In the genomic region with DNA sequence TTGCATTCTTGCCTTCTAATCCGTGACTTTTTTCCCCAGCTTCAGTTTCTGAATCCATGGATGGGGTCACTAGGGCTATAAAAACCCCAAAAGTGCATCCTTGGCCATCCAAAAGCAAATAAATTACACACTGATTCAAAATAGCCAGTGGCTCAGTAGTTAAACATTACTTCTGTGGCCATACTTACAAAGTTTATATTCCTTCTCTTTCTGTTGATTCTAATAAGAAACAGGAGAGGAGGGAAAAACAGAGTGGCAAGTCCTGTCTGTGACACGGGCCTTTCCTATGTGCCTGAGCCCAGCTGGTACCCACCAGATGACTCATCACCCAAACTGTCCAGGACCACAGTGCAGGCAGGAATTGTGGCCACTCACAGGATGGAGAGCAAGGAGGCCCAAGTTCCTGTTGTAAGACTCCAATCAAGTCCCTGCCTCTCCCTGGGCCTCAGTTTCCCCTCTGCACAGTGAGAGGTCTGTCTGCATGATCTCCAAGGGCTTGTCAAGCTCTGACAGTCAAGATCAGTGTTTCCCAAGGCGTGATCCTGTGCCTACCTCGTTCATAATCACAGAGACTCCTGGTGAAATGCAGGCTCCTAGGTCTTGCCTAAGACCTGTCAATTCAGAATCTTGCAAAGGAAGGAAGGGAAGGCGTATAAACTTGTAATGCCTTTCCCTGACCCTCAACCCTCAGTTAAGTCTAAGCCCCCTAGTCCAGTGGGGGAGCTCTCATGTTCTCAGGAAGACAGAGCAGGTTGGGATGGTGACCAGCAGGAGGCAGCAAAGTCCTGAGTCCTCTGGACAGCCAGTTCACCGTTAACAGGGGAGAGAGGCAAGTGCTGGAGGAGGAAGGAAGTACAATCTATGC, we compare ENCODE assay signal across 8 cellular contexts.
DNase-seq lines count a peak whose midpoint lies in the region; ATAC-seq and TF ChIP-seq lines count a peak whose summit lies in the region.

No MANE protein-coding gene starts in this region.

- H3K9me3 Mint-ChIP-seq in nephron, result no peaks in the 10 kb centered on the region
- no peaks in the 10 kb centered on the region for H3K9me3 Mint-ChIP-seq in stimulated activated naive CD8-positive, alpha-beta T cell treated with anti-CD3 and anti-CD28 coated beads, Interleukin-15, Interleukin-2, amounts not matched to agents 100 ng/mL and 50 ng/mL, for 24 hours

- H3K27me3 Mint-ChIP-seq in nephron (ENCODE audit: low read depth), result no peaks in the 10 kb centered on the region
- no peaks in the 10 kb centered on the region for H3K27me3 Mint-ChIP-seq in stimulated activated naive CD8-positive, alpha-beta T cell treated with anti-CD3 and anti-CD28 coated beads, Interleukin-15, Interleukin-2, amounts not matched to agents 100 ng/mL and 50 ng/mL, for 24 hours

- no peak overlapping the region for H3K4me3 ChIP-seq in AG10803 (ENCODE audit: low read length)

- H3K27ac Mint-ChIP-seq in nephron, result no peak overlapping the region
- peak overlapping the region; percentile 31 for H3K27ac Mint-ChIP-seq in stimulated activated naive CD8-positive, alpha-beta T cell treated with anti-CD3 and anti-CD28 coated beads, Interleukin-15, Interleukin-2, amounts not matched to agents 100 ng/mL and 50 ng/mL, for 24 hours

- DNase-seq in AG10803 (ENCODE audit: low read depth), result peak; percentile 74
- DNase-seq in OCI-M1 (lab: John Stamatoyannopoulos, UW), result peak; percentile 90
- peak; percentile 75 for DNase-seq in activated T-cell treated with anti-CD3 and anti-CD28 coated beads, Interleukin-2, amount 50 U/mL, for 1 hour
- peak; percentile 62 for DNase-seq in fibroblast of gingiva (ENCODE audit: low read depth)

- TF ChIP-seq CTCF in AG10803 (conservative IDR thresholded peaks at IDR 0.05; ENCODE audit: low read length) (peak; percentile 97), nephron (IDR thresholded peaks at IDR 0.05; ENCODE audit: unreplicated experiment in 3 of 3) (peak; percentile 66 to 82 (median 80))

- peaks cover 41% of the 10 kb centered on the region for H3K36me3 Mint-ChIP-seq in nephron (ENCODE audit: low read depth)
- peaks cover 85% of the 10 kb centered on the region for H3K36me3 Mint-ChIP-seq in stimulated activated naive CD8-positive, alpha-beta T cell treated with anti-CD3 and anti-CD28 coated beads, Interleukin-15, Interleukin-2, amounts not matched to agents 100 ng/mL and 50 ng/mL, for 24 hours (ENCODE audit: low read depth)

- no peak overlapping the region for H3K4me3 Mint-ChIP-seq in nephron
- H3K4me3 Mint-ChIP-seq in stimulated activated naive CD8-positive, alpha-beta T cell treated with anti-CD3 and anti-CD28 coated beads, Interleukin-15, Interleukin-2, amounts not matched to agents 100 ng/mL and 50 ng/mL, for 24 hours, result no peak overlapping the region

- ATAC-seq in GM18870 (IDR thresholded peaks at IDR 0.05; ENCODE audit: unreplicated experiment) (peak; percentile 76), HG03159 (IDR thresholded peaks at IDR 0.05; ENCODE audit: unreplicated experiment) (peak; percentile 80)

- no peaks in the 10 kb centered on the region for H3K4me1 Mint-ChIP-seq in nephron
- H3K4me1 Mint-ChIP-seq in stimulated activated naive CD8-positive, alpha-beta T cell treated with anti-CD3 and anti-CD28 coated beads, Interleukin-15, Interleukin-2, amounts not matched to agents 100 ng/mL and 50 ng/mL, for 24 hours (ENCODE audit: low read depth), result peaks cover 30% of the 10 kb centered on the region
